8 cellular contexts compared by ENCODE assay signal in genomic region chr2:118185210-118186109, GRCh38.
DNase-seq lines count a peak whose midpoint lies in the region; ATAC-seq and TF ChIP-seq lines count a peak whose summit lies in the region.

No MANE protein-coding gene starts in this region.

- H3K27ac Mint-ChIP-seq in IgD-negative memory B cell, result peak overlapping the region; percentile 76 to 92 (median 80)

- peaks cover 6 to 14% (median 10%) of the 10 kb centered on the region in 3 donors for H3K4me1 Mint-ChIP-seq in IgD-negative memory B cell

- intact Hi-C loops in cardiac septum (cut with DNase I), result no loop called here
- intact Hi-C loops in ovary (cut with DNase I), result no loop called here

- no peaks in the 10 kb centered on the region for H3K36me3 Mint-ChIP-seq in IgD-negative memory B cell

- TF ChIP-seq POLR2A in ovary (IDR thresholded peaks at IDR 0.05), result no peak

- peak overlapping the region; percentile 87 to 98 (median 96) for H3K4me3 Mint-ChIP-seq in IgD-negative memory B cell

- TF ChIP-seq CTCF in ovary (IDR thresholded peaks at IDR 0.05), result no peak

- H3K27ac ChIP-seq in ovary (peak overlapping the region; percentile 0 to 82), urinary bladder (ENCODE audit: low read depth) (peak overlapping the region; percentile 66)

- peaks cover 0 to 1% (median 0%) of the 10 kb centered on the region in 3 donors for H3K9me3 Mint-ChIP-seq in IgD-negative memory B cell

- DNase-seq in Daoy (ENCODE audit: low read depth), result peak; percentile 66
- peak; percentile 32 for DNase-seq in SK-N-DZ (ENCODE audit: low spot score)
- DNase-seq in adipocyte (ENCODE audit: low read depth), result peak; percentile 69
- peak; percentile 80 for DNase-seq in cardiac septum (ENCODE audit: low spot score)
- DNase-seq in ovary, result peak; percentile 26 to 61 (median 50)

- H3K36me3 ChIP-seq in adipocyte (ENCODE audit: control insufficient read depth, insufficient read depth, low read length, severe bottlenecking), result no peaks in the 10 kb centered on the region
- no peaks in the 10 kb centered on the region for H3K36me3 ChIP-seq in ovary
- no peaks in the 10 kb centered on the region for H3K36me3 ChIP-seq in urinary bladder (ENCODE audit: insufficient read depth)

- TF ChIP-seq EP300 in ovary (IDR thresholded peaks at IDR 0.05), result no peak

- ATAC-seq in GM21717 (IDR thresholded peaks at IDR 0.05; ENCODE audit: unreplicated experiment), result peak; percentile 87

- H3K9ac ChIP-seq in adipocyte (ENCODE audit: low read length), result peak overlapping the region; percentile 94

- WGBS in ovary, 3 donors, result 5 to 10% (median 8%) methylated on average over 33 of the region's 33 CpGs
- 5% methylated on average over 33 of the region's 33 CpGs for WGBS in urinary bladder

- no peaks in the 10 kb centered on the region for H3K27me3 ChIP-seq in adipocyte (replicated peaks; ENCODE audit: control insufficient read depth, insufficient read depth, low read length)
- no peaks in the 10 kb centered on the region for H3K27me3 ChIP-seq in ovary

- peaks cover 3% of the 10 kb centered on the region for H3K4me1 ChIP-seq in adipocyte (ENCODE audit: control insufficient read depth, insufficient read depth, low read length)
- peaks cover 6% of the 10 kb centered on the region for H3K4me1 ChIP-seq in ovary (ENCODE audit: insufficient read depth)
- no peaks in the 10 kb centered on the region for H3K4me1 ChIP-seq in urinary bladder (ENCODE audit: insufficient read depth)

- H3K4me3 ChIP-seq in adipocyte (ENCODE audit: low read length) (peak overlapping the region; percentile 90), ovary (peak overlapping the region; percentile 60), urinary bladder (ENCODE audit: low read depth, low read length) (peak overlapping the region; percentile 55)

- H3K27me3 Mint-ChIP-seq in IgD-negative memory B cell, result peaks cover 3% of the 10 kb centered on the region

- H3K9me3 ChIP-seq in adipocyte (ENCODE audit: control insufficient read depth, low read length), result no peaks in the 10 kb centered on the region
- no peaks in the 10 kb centered on the region for H3K9me3 ChIP-seq in ovary

Comparison
In these comparisons a context has a peak if more than half of its experiments do, and no peak if none do; other contexts are left out.
1. Peak in every context shown above with its lines: DNase-seq, ATAC-seq, H3K4me3 ChIP-seq and H3K27ac ChIP-seq.